ENCODE assay signal across 11 cellular contexts in genomic region chr5:94577466-94578245, GRCh38. TPM values are rescaled to one million over a fixed set of nuclear protein-coding genes. Genes with fewer than 3 reads are reported as not detected.
DNase-seq lines count a peak whose midpoint lies in the region; ATAC-seq and TF ChIP-seq lines count a peak whose summit lies in the region.
"Had no signal": no experiment of that assay in that cellular context is flagged by ENCODE, and none has a peak within 500 bp of the region (broad histone marks: within the 10 kb centered on the region; RNA-seq: fewer than 3 reads in every experiment).

No MANE protein-coding gene starts in this region.

- no peaks in the 10 kb centered on the region for H3K36me3 ChIP-seq in Caco-2 (ENCODE audit: control insufficient read depth, insufficient read depth, low read length)
- H3K36me3 ChIP-seq: SJCRH30 had no signal

- TF ChIP-seq CTCF in Caco-2 (IDR thresholded peaks at IDR 0.05; ENCODE audit: insufficient read depth in 1 of 2, low read depth in 1 of 2, low read length in 1 of 2, severe bottlenecking in 1 of 2, unreplicated experiment in 1 of 2) = no peak

- in situ Hi-C loops in ACHN (cut with HindIII; ENCODE audit: low pct_ligation_motif_present, low pct_unique_long_range_greater_than_20kb, low sequenced_read_pairs) = no loop called here

- CTCF ChIA-PET in Caco-2 (lab: Charles Lee) = no interaction called here

- H3K4me3 ChIP-seq in Caco-2 (ENCODE audit: low read depth, low read length) = no peak overlapping the region
- H3K4me3 ChIP-seq: SJCRH30 had no signal

- peaks cover 51% of the 10 kb centered on the region for H3K4me1 Mint-ChIP-seq in central memory CD8-positive, alpha-beta T cell
- H3K4me1 Mint-ChIP-seq in Caco-2 (ENCODE audit: low read depth, unreplicated experiment) = no peaks in the 10 kb centered on the region

- H3K27ac Mint-ChIP-seq in central memory CD8-positive, alpha-beta T cell (ENCODE audit: low read depth) = no peak overlapping the region
- no peak overlapping the region for H3K27ac Mint-ChIP-seq in Caco-2 (ENCODE audit: unreplicated experiment)

- H3K4me3 Mint-ChIP-seq in central memory CD8-positive, alpha-beta T cell = peak overlapping the region; percentile 55
- no peak overlapping the region for H3K4me3 Mint-ChIP-seq in Caco-2 (ENCODE audit: unreplicated experiment)

- no TSS peak for BruUV-seq in Caco-2 (replicated peaks; lab: Mats Ljungman, UMichigan)

- H3K9me3 ChIP-seq in Caco-2 = no peaks in the 10 kb centered on the region; the same call in 1 of the 2 replicates
- H3K9me3 ChIP-seq: SJCRH30 had no signal

- POLR2A ChIA-PET in Caco-2 (lab: Charles Lee) = no interaction called here

- DNase-seq in central memory CD8-positive, alpha-beta T cell (ENCODE audit: low spot score in 2 of 2) = no peak
- DNase-seq in retina (no peak), ACHN (no peak), Caco-2 (no peak)
- no peak for DNase-seq in stimulated activated CD8-positive, alpha-beta memory T cell treated with anti-CD3 and anti-CD28 coated beads, Interleukin-4, amount 100 ng/mL, for 48 hours
- DNase-seq: activated effector memory CD4-positive, alpha-beta T cell treated with anti-CD3 and anti-CD28 coated beads, Interleukin-2, amount 50 U/mL, for 16 hours; SJCRH30 had no signal

- H3K27me3 ChIP-seq in Caco-2 (replicated peaks; ENCODE audit: control insufficient read depth, insufficient read depth, low read length) = no peaks in the 10 kb centered on the region
- H3K27me3 ChIP-seq: SJCRH30 had no signal

- ATAC-seq in GM18499 (IDR thresholded peaks at IDR 0.05; ENCODE audit: insufficient read depth, unreplicated experiment) (peak; percentile 87), GM21390 (IDR thresholded peaks at IDR 0.05; ENCODE audit: unreplicated experiment) (peak; percentile 85), HG03175 (IDR thresholded peaks at IDR 0.05; ENCODE audit: unreplicated experiment) (peak; percentile 79)
- peak; percentile 76 for ATAC-seq in central memory CD8-positive, alpha-beta T cell (replicated peaks; ENCODE audit: extremely low read depth, poor library complexity, severe bottlenecking)

- peaks cover 6% of the 10 kb centered on the region for H3K36me3 Mint-ChIP-seq in central memory CD8-positive, alpha-beta T cell (ENCODE audit: insufficient read depth)
- no peaks in the 10 kb centered on the region for H3K36me3 Mint-ChIP-seq in Caco-2 (ENCODE audit: insufficient read depth, unreplicated experiment)

- no peaks in the 10 kb centered on the region for H3K4me1 ChIP-seq in Caco-2
- H3K4me1 ChIP-seq: SJCRH30 had no signal

- intact Hi-C loops in Caco-2 (cut with micrococcal nuclease; ENCODE audit: unreplicated experiment) = no loop called here

- H3K27me3 Mint-ChIP-seq in central memory CD8-positive, alpha-beta T cell = no peaks in the 10 kb centered on the region
- H3K27me3 Mint-ChIP-seq in Caco-2 (ENCODE audit: insufficient read depth, unreplicated experiment) = no peaks in the 10 kb centered on the region

- no peaks in the 10 kb centered on the region for H3K9me3 Mint-ChIP-seq in central memory CD8-positive, alpha-beta T cell
- H3K9me3 Mint-ChIP-seq in Caco-2 (ENCODE audit: unreplicated experiment) = no peaks in the 10 kb centered on the region
- H3K9me3 Mint-ChIP-seq: IgD-negative memory B cell had no signal

RNA-seq across cellular contexts. Expression of gene KIAA0825, which starts 40.7 kb away (rescaled TPM):
- total RNA-seq in Caco-2 (2022) = 0.26 and 0.50 TPM in 2 replicates

RNA-seq across cellular contexts. Expression of gene SLF1, which starts 40.8 kb away (rescaled TPM):
- total RNA-seq in Caco-2 (2022) = 7.9 and 11.7 TPM in 2 replicates
